Comparison of ENCODE assay signal across 9 cellular contexts in the genomic region with DNA sequence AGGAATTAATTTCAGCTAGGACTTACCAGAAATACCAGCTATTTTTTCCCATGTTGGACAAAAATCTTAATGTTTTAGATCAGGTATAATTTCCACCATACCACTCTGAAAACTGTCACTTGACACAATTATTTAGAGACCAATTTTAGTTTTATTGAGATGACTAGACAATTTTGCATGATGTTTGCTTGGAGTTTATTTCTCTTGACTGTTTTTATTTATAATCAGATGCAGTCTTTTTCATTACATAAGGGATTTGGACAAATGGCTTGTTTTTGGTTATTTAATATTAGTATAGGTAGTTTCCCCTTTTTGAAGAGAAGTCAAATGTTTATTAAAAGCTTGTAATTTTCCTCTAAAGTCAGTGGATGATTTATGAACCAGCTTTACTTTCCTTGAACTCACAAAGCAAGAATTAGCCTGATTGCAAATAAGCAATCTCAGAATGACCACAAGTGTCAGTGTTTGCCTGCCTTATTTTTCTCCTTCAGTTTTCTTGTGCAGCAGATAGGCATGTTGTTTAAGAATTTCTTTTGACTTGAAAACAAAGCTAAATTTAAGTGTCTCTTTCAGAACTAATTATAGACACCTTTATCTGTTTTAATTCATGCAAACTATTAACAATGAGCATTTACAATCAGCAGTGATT. TPM values are rescaled to one million over a fixed set of nuclear protein-coding genes. Genes with fewer than 3 reads are reported as not detected.
A peak's percentile ranks its signal among the peaks of the same experiment; 100 is the strongest.
DNase-seq lines count a peak whose midpoint lies in the region; ATAC-seq and TF ChIP-seq lines count a peak whose summit lies in the region.
"Had no signal": no experiment of that assay in that cellular context is flagged by ENCODE, and none has a peak within 500 bp of the region (broad histone marks: within the 10 kb centered on the region; RNA-seq: fewer than 3 reads in every experiment).

No MANE protein-coding gene starts in this region.

- no peak overlapping the region for H3K9ac ChIP-seq in Loucy (ENCODE audit: low read depth, low read length, poor library complexity, severe bottlenecking)

- H3K9me2 ChIP-seq in Loucy (replicated peaks; ENCODE audit: low read depth, low read length): no peaks in the 10 kb centered on the region
- no peaks in the 10 kb centered on the region for H3K9me2 ChIP-seq in OCI-LY7 (ENCODE audit: insufficient read depth, low read length)

- TF ChIP-seq CTCF in Loucy (conservative IDR thresholded peaks at IDR 0.05; ENCODE audit: low read length) (0 out of 2 replicates have a peak, but pooled peaks have one; percentile 21), endothelial cell (IDR thresholded peaks at IDR 0.05; ENCODE audit: unreplicated experiment) (no peak), retinal pigment epithelial cell (conservative IDR thresholded peaks at IDR 0.05; ENCODE audit: low read depth, low read length) (peak; percentile 31), OCI-LY7 (conservative IDR thresholded peaks at IDR 0.05; ENCODE audit: low read length) (no peak)

- peaks cover 14% of the 10 kb centered on the region; the same call in 1 of the 2 replicates for H3K36me3 ChIP-seq in Loucy (ENCODE audit: insufficient read depth, low read length)
- peaks cover 33% of the 10 kb centered on the region for H3K36me3 ChIP-seq in OCI-LY7 (ENCODE audit: insufficient read depth, low read length)

- ATAC-seq in GM18502 (IDR thresholded peaks at IDR 0.05; ENCODE audit: poor library complexity, unreplicated experiment): peak; percentile 50

- no peaks in the 10 kb centered on the region for H3K27me3 ChIP-seq in Loucy (ENCODE audit: insufficient read depth, low read length, poor library complexity, severe bottlenecking)

- POLR2A ChIA-PET in OCI-LY7 (lab: Charles Lee): interaction anchor here (0.6 to 1.0 kb wide), 2 partner anchors 11 to 53 kb away, joined by 3 read pairs; no protein-coding TSS in a partner anchor

- CTCF ChIA-PET in OCI-LY7 (lab: Charles Lee; ENCODE audit: unreplicated experiment): interaction anchor here (0.5 kb wide), 1 partner anchor 272 kb away, joined by 3 read pairs; no protein-coding TSS in a partner anchor

- H3K4me2 ChIP-seq in Loucy (ENCODE audit: low read depth, low read length, poor library complexity, severe bottlenecking) (no peak overlapping the region), OCI-LY7 (ENCODE audit: low read length) (no peak overlapping the region)

- peaks cover 6% of the 10 kb centered on the region for H3K4me1 ChIP-seq in Loucy (ENCODE audit: insufficient read depth, low read length, poor library complexity, severe bottlenecking)
- H3K4me1 ChIP-seq in OCI-LY7 (ENCODE audit: insufficient read depth, low read length, poor library complexity, severe bottlenecking): no peaks in the 10 kb centered on the region

- H3K27ac ChIP-seq in OCI-LY7 (ENCODE audit: low read depth, low read length, poor library complexity, severe bottlenecking): no peak overlapping the region

- H3K79me2 ChIP-seq in Loucy (ENCODE audit: insufficient read depth, low read length) (peaks cover 87% of the 10 kb centered on the region), OCI-LY7 (ENCODE audit: insufficient read depth, low read depth, low read length) (peaks cover 19% of the 10 kb centered on the region; the same call in 1 of the 2 replicates)

- peaks cover 4% of the 10 kb centered on the region for H3K9me3 Mint-ChIP-seq in endothelial cell (ENCODE audit: unreplicated experiment)
- H3K9me3 Mint-ChIP-seq in activated CD4-positive, alpha-beta T cell treated with anti-CD3 and anti-CD28 coated beads, Interleukin-2, amount 10 ng/mL, durations not matched to agents 24 days and 14 days: no peaks in the 10 kb centered on the region

- H3K4me3 ChIP-seq in Loucy (ENCODE audit: low read length, poor library complexity, severe bottlenecking): no peak overlapping the region
- no peak overlapping the region for H3K4me3 ChIP-seq in retinal pigment epithelial cell (ENCODE audit: low read length)
- H3K4me3 ChIP-seq in OCI-LY7 (ENCODE audit: low read depth, low read length, poor library complexity, severe bottlenecking): no peak overlapping the region

- no peaks in the 10 kb centered on the region for H3F3A ChIP-seq in Loucy (ENCODE audit: low read depth)

- H3K4me1 Mint-ChIP-seq in endothelial cell (ENCODE audit: unreplicated experiment): peaks cover 3% of the 10 kb centered on the region
- peaks cover 22% of the 10 kb centered on the region for H3K4me1 Mint-ChIP-seq in activated CD4-positive, alpha-beta T cell treated with anti-CD3 and anti-CD28 coated beads, Interleukin-2, amount 10 ng/mL, durations not matched to agents 24 days and 14 days

- H3K9me3 ChIP-seq in Loucy (ENCODE audit: insufficient read depth, low read depth, low read length) (peaks cover 13% of the 10 kb centered on the region), OCI-LY7 (ENCODE audit: low read length) (peaks cover 14% of the 10 kb centered on the region)

- intact Hi-C loops in OCI-LY7 (cut with micrococcal nuclease; ENCODE audit: unreplicated experiment): no loop called here
- intact Hi-C loops in activated CD4-positive, alpha-beta T cell treated with anti-CD3 and anti-CD28 coated beads, Interleukin-2, amount 10 ng/mL, durations not matched to agents 24 days and 14 days (cut with micrococcal nuclease): no loop called here

- DNase-seq in endothelial cell (ENCODE audit: low spot score): no peak
- DNase-seq in retinal pigment epithelial cell (ENCODE audit: low read depth): no peak
- DNase-seq in OCI-LY7 (ENCODE audit: low spot score): no peak
- DNase-seq in activated CD4-positive, alpha-beta T cell treated with anti-CD3 and anti-CD28 coated beads, Interleukin-2, amount 10 ng/mL, durations not matched to agents 24 days and 14 days: no peak
- no peak for DNase-seq in stimulated activated CD8-positive, alpha-beta memory T cell treated with anti-CD3 and anti-CD28 coated beads, Interleukin-4, amount 100 ng/mL, for 48 hours
- DNase-seq: caudate nucleus, KG1 had no signal

- H2AFZ ChIP-seq in Loucy (ENCODE audit: low read length) (no peak overlapping the region), OCI-LY7 (ENCODE audit: low read length) (no peak overlapping the region)

- peak overlapping the region; percentile 65 for H3K4me3 Mint-ChIP-seq in endothelial cell (ENCODE audit: unreplicated experiment)
- no peak overlapping the region for H3K4me3 Mint-ChIP-seq in activated CD4-positive, alpha-beta T cell treated with anti-CD3 and anti-CD28 coated beads, Interleukin-2, amount 10 ng/mL, durations not matched to agents 24 days and 14 days

- H3K27ac Mint-ChIP-seq in endothelial cell (ENCODE audit: unreplicated experiment): no peak overlapping the region
- no peak overlapping the region for H3K27ac Mint-ChIP-seq in activated CD4-positive, alpha-beta T cell treated with anti-CD3 and anti-CD28 coated beads, Interleukin-2, amount 10 ng/mL, durations not matched to agents 24 days and 14 days

- no TSS peak for BruUV-seq in OCI-LY7 (replicated peaks; lab: Mats Ljungman, UMichigan)

- H3K27me3 Mint-ChIP-seq in endothelial cell (ENCODE audit: unreplicated experiment): no peaks in the 10 kb centered on the region
- H3K27me3 Mint-ChIP-seq in activated CD4-positive, alpha-beta T cell treated with anti-CD3 and anti-CD28 coated beads, Interleukin-2, amount 10 ng/mL, durations not matched to agents 24 days and 14 days: no peaks in the 10 kb centered on the region

- peaks cover 36% of the 10 kb centered on the region for H4K20me1 ChIP-seq in Loucy (ENCODE audit: insufficient read depth, low read length, poor library complexity, severe bottlenecking)
- H4K20me1 ChIP-seq in OCI-LY7 (ENCODE audit: insufficient read depth, low read length): no peaks in the 10 kb centered on the region

- H3K36me3 Mint-ChIP-seq in endothelial cell (ENCODE audit: low read depth, unreplicated experiment): peaks cover 15% of the 10 kb centered on the region
- peaks cover 30% of the 10 kb centered on the region for H3K36me3 Mint-ChIP-seq in activated CD4-positive, alpha-beta T cell treated with anti-CD3 and anti-CD28 coated beads, Interleukin-2, amount 10 ng/mL, durations not matched to agents 24 days and 14 days (ENCODE audit: low read depth)

RNA-seq across cellular contexts. Expression of gene B3GALT2, which starts 3.8 kb away (rescaled TPM):
- 0.10 TPM for total RNA-seq in endothelial cell (ENCODE audit: unreplicated experiment)
- not detected in 2 replicates for total RNA-seq in OCI-LY7 (2014; rRNA removed; shearing (Covaris generic))
- total RNA-seq in OCI-LY7 (2022): not detected in 2 replicates
- 0.05 and 0.09 TPM in 2 replicates for total RNA-seq in activated CD4-positive, alpha-beta T cell treated with anti-CD3 and anti-CD28 coated beads, Interleukin-2, amount 10 ng/mL, durations not matched to agents 24 days and 14 days

Comparison
In these comparisons a context has a peak if more than half of its experiments do, and no peak if none do; other contexts are left out.
1. CTCF ChIP-seq: peak in Loucy (single experiment) and retinal pigment epithelial cell (single experiment); none in endothelial cell (single experiment) and OCI-LY7 (single experiment).